In the genomic region with DNA sequence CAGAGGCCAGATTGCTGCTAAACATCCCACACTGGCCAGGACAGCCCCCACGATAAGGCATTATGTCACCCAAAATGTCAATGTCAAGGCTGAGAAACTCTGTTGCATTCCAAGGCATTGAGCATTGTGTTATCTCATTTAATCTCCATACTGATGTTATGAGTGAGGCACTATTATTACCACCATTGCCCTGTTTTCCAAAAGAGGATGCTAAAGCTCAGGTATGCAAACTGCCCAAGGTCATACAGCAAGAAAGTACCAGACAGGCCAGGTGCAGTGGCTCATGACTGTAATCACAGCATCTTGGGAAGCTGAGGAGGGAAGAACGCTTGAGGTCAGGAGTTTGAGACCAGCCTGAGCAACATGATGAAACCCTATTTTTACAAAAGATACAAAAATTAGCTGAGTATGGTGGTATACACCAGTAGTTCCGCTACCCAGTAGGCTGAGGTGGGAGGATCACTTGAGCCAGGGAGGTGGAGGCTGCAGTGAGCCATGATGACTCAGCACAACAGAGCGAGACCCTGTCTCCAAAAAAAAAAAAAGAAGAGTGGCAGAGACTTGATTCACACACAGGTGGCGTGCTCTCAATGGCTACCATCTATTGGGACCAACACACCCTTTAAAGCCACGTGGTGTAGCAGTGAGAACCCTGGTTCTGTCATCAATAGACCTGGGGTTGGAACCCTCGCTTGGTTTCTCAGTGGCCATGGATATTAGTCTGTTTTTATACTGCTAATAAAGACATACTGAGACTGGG, we compare ENCODE assay signal across 1 cellular context.
A peak's percentile ranks its signal among the peaks of the same experiment; 100 is the strongest.
TF ChIP-seq lines count a peak whose summit lies in the region.

No MANE protein-coding gene starts in this region.

TF ChIP-seq in H1, 55 proteins besides CTCF, POLR2A, EP300 and RAD21:
- peak; percentile 86 for TF ChIP-seq BACH1 (IDR thresholded peaks at IDR 0.05; ENCODE audit: low read length)
- no peak for TF ChIP-seq ZNF274 (IDR thresholded peaks at IDR 0.05; ENCODE audit: borderline replicate concordance, extremely low read depth, low read length)
- TF ChIP-seq MAFK (IDR thresholded peaks at IDR 0.05; ENCODE audit: low read depth, low read length), result peak; percentile 81
- TF ChIP-seq, protein P1, sequence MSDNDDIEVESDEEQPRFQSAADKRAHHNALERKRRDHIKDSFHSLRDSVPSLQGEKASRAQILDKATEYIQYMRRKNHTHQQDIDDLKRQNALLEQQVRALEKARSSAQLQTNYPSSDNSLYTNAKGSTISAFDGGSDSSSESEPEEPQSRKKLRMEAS (IDR thresholded peaks at IDR 0.05), result no peak
- TF ChIP-seq ASH2L (IDR thresholded peaks at IDR 0.05; ENCODE audit: low read length), result no peak
- TF ChIP-seq RBBP5 (IDR thresholded peaks at IDR 0.05; ENCODE audit: borderline replicate concordance, low read depth, low read length), result no peak
- no peak for TF ChIP-seq JUND (IDR thresholded peaks at IDR 0.05; ENCODE audit: low read length)
